In the genomic region with DNA sequence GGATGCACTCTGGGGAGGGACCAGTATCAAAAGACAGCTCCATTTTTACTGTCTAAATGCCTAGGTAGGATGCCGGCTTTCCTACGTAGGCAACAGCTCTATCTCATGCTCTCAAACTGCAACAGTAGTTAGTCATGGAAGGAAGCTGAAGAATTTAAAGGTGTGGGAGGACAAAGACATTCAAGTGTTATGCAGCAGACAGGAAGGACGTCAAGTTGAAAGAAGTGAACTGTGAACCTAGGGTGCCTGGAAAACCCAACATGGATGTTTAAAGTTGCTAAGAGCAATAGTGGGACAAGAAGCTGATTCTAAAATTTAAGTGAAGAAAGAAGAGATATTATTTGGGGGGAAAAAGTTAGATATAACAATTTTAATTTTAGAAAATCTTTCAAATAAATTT, we compare ENCODE assay signal across 10 cellular contexts. TPM values are rescaled to one million over a fixed set of nuclear protein-coding genes. Genes with fewer than 3 reads are reported as not detected.
DNase-seq lines count a peak whose midpoint lies in the region; ATAC-seq, FAIRE-seq and TF ChIP-seq lines count a peak whose summit lies in the region.
"Had no signal": no experiment of that assay in that cellular context is flagged by ENCODE, and none has a peak within 500 bp of the region (broad histone marks: within the 10 kb centered on the region; RNA-seq: fewer than 3 reads in every experiment).

No MANE protein-coding gene starts in this region.

- H4K20me1 ChIP-seq in H9 (ENCODE audit: control insufficient read depth, insufficient read depth, insufficient read length) (no peaks in the 10 kb centered on the region), GM12878 (ENCODE audit: control insufficient read depth, insufficient read depth) (no peaks in the 10 kb centered on the region)

- intact Hi-C loops in CD4-positive, alpha-beta T cell (cut with DNase I, micrococcal nuclease) = no loop called here
- intact Hi-C loops in GM12878 (cut with micrococcal nuclease; ENCODE audit: unreplicated experiment) = no loop called here

- H2BK120ac ChIP-seq in H9 (ENCODE audit: low read depth, low read length, poor library complexity, severe bottlenecking) = no peak overlapping the region
- H2BK120ac ChIP-seq in neuronal stem cell (ENCODE audit: low read depth, low read length) = no peak overlapping the region

- no peak overlapping the region for H3T11ph ChIP-seq in H9 (ENCODE audit: low read length)

- H2BK5ac ChIP-seq in H9 (ENCODE audit: insufficient read length, low read length) (no peak overlapping the region), neuronal stem cell (ENCODE audit: low read length) (no peak overlapping the region)

- no peaks in the 10 kb centered on the region for H3K9me3 Mint-ChIP-seq in CD4-positive, alpha-beta T cell
- no peaks in the 10 kb centered on the region for H3K9me3 Mint-ChIP-seq in H9
- H3K9me3 Mint-ChIP-seq: naive B cell had no signal

- DNase-seq in CD4-positive, alpha-beta T cell = no peak
- DNase-seq in H9 (no peak), GM12878 (ENCODE audit: low read depth, low spot score) (no peak), lung microvascular endothelial cell (ENCODE audit: low read depth in 2 of 2) (peak; percentile 33 to 73), midbrain (lab: John Stamatoyannopoulos, UW) (no peak), NCI-H526 treated with DMSO at 0.1 percent for 48 hours (lab: John Stamatoyannopoulos, UW) (no peak), cerebellar nuclear complex (lab: John Stamatoyannopoulos, UW) (no peak), neuronal stem cell (ENCODE audit: low spot score) (no peak)
- DNase-seq: naive B cell, NCI-H1105 had no signal

- peak overlapping the region; percentile 30 for H3K4me3 Mint-ChIP-seq in CD4-positive, alpha-beta T cell
- H3K4me3 Mint-ChIP-seq in H9 = no peak overlapping the region

- H3K36me3 ChIP-seq in GM12878 (ENCODE audit: control insufficient read depth in 2 of 2, insufficient read depth in 2 of 2, low read length in 1 of 2) (peaks cover 2% of the 10 kb centered on the region in 2 experiments; a peak in 2 of 4 replicates), neuronal stem cell (replicated peaks in 1 of 2; ENCODE audit: control insufficient read depth in 2 of 2, insufficient read depth in 2 of 2, low read length in 2 of 2) (peaks cover 2 to 45% of the 10 kb centered on the region in 2 donors)

- in situ Hi-C loops in GM12878 (cut with MboI) = no loop called here

- TF ChIP-seq EP300 in GM12878 (IDR thresholded peaks at IDR 0.05; ENCODE audit: borderline replicate concordance in 1 of 2, control insufficient read depth in 1 of 2, low read depth in 2 of 2, low read length in 2 of 2) = no peak

- RAD21 ChIA-PET in GM12878 (lab: Charles Lee; ENCODE audit: unreplicated experiment) = interaction anchor here (1.0 to 3.6 kb wide), 2 partner anchors 17 to 333 kb away, joined by 3 to 8 read pairs; a partner anchor contains a TSS

- H3K4me3 ChIP-seq in GM12878 (no peak overlapping the region), neuronal stem cell (ENCODE audit: low read length in 2 of 2) (no peak overlapping the region)

- peak; percentile 92 for ATAC-seq in CD4-positive, alpha-beta T cell (ENCODE audit: poor library complexity)
- ATAC-seq in GM12878 = peak; percentile 44

- no peak overlapping the region for H3K23ac ChIP-seq in H9 (ENCODE audit: insufficient read length, low read depth, low read length)
- H3K23ac ChIP-seq in neuronal stem cell (ENCODE audit: low read depth, low read length, poor library complexity) = no peak overlapping the region

- FAIRE-seq in GM12878 (lab: Jason Lieb, UNC) = no peak

- no peaks in the 10 kb centered on the region for H3K9me3 ChIP-seq in CD4-positive, alpha-beta T cell (ENCODE audit: control insufficient read depth, low read length)
- H3K9me3 ChIP-seq in H9 (ENCODE audit: control insufficient read depth, low read depth, low read length) = no peaks in the 10 kb centered on the region
- H3K9me3 ChIP-seq in GM12878 (replicated peaks; ENCODE audit: control insufficient read depth, insufficient read depth, low read length) = no peaks in the 10 kb centered on the region
- H3K9me3 ChIP-seq in neuronal stem cell (replicated peaks in 1 of 2; ENCODE audit: control insufficient read depth in 2 of 2, insufficient read depth in 1 of 2, low read depth in 1 of 2, low read length in 2 of 2) = no peaks in the 10 kb centered on the region

- H3K18ac ChIP-seq in H9 (ENCODE audit: insufficient read length, low read depth, low read length) (no peak overlapping the region), neuronal stem cell (ENCODE audit: low read length) (no peak overlapping the region)

- no peak overlapping the region for H2BK20ac ChIP-seq in H9 (ENCODE audit: low read depth, low read length, poor library complexity, severe bottlenecking)

- H3K27ac ChIP-seq in CD4-positive, alpha-beta T cell (ENCODE audit: low read depth, low read length) = peak overlapping the region; percentile 21
- H3K27ac ChIP-seq in H9 (ENCODE audit: insufficient read length, low read depth, low read length) = no peak overlapping the region
- no peak overlapping the region for H3K27ac ChIP-seq in GM12878 (ENCODE audit: control insufficient read depth, insufficient read depth)
- H3K27ac ChIP-seq in neuronal stem cell (replicated peaks; ENCODE audit: low read length) = no peak overlapping the region

- no CpG with 5 or more reads among the region's 3 CpGs for WGBS in H9 (ENCODE audit: extremely low coverage, insufficient read length, low lambda C conversion rate)
- 80% methylated on average over 3 of the region's 3 CpGs for WGBS in GM12878 (ENCODE audit: insufficient coverage, insufficient replicate concordance, low lambda C conversion rate, missing lambda C conversion rate)
- WGBS in neuronal stem cell (ENCODE audit: extremely low coverage in 2 of 2, insufficient read length in 2 of 2, insufficient replicate concordance in 1 of 2), 2 donors = no CpG with 5 or more reads among the region's 3 CpGs

- no TSS peak for BruUV-seq in GM12878 (replicated peaks; lab: Mats Ljungman, UMichigan)

- SMC1A ChIA-PET in GM12878 (lab: Charles Lee; ENCODE audit: uncharacterized antibody, unreplicated experiment) = interaction anchor here (0.7 to 1.6 kb wide), 8 partner anchors 10 to 73 kb away, joined by 3 to 4 read pairs (median 3); a partner anchor contains a TSS

- peaks cover 54% of the 10 kb centered on the region for H3K4me1 Mint-ChIP-seq in CD4-positive, alpha-beta T cell (ENCODE audit: low read depth)
- peaks cover 21 to 28% of the 10 kb centered on the region in 2 experiments for H3K4me1 Mint-ChIP-seq in H9

- no peaks in the 10 kb centered on the region for H3K23me2 ChIP-seq in H9 (ENCODE audit: insufficient read length, low read depth, low read length, poor library complexity, severe bottlenecking)

- H3K27me3 ChIP-seq in CD4-positive, alpha-beta T cell (ENCODE audit: control insufficient read depth, insufficient read depth, low read length) = no peaks in the 10 kb centered on the region
- no peaks in the 10 kb centered on the region for H3K27me3 ChIP-seq in H9 (ENCODE audit: insufficient read depth, low read length)
- H3K27me3 ChIP-seq in GM12878 (replicated peaks in 1 of 2; ENCODE audit: control insufficient read depth in 2 of 2, insufficient read depth in 2 of 2, low read length in 1 of 2) = no peaks in the 10 kb centered on the region
- H3K27me3 ChIP-seq in neuronal stem cell (ENCODE audit: control insufficient read depth in 3 of 3, insufficient read depth in 3 of 3, low read depth in 1 of 3, low read length in 3 of 3) = no peaks in the 10 kb centered on the region

- H3K79me2 ChIP-seq in H9 (ENCODE audit: insufficient read depth, low read length) (peaks cover 3% of the 10 kb centered on the region; the same call in 1 of the 2 replicates), GM12878 (ENCODE audit: control insufficient read depth, insufficient read depth, low read length) (peaks cover 21% of the 10 kb centered on the region)

- peak overlapping the region; percentile 65 for H3K27ac Mint-ChIP-seq in CD4-positive, alpha-beta T cell
- peak overlapping the region; percentile 4 to 93 (median 81); a peak in 6 of 7 replicates for H3K27ac Mint-ChIP-seq in H9

- H4K8ac ChIP-seq in H9 (replicated peaks; ENCODE audit: insufficient read length, low read depth, low read length) = no peak overlapping the region
- H4K8ac ChIP-seq in neuronal stem cell (ENCODE audit: low read depth, low read length) = no peak overlapping the region

- H2BK12ac ChIP-seq in H9 (ENCODE audit: insufficient read length, low read depth, low read length) (no peak overlapping the region), neuronal stem cell (ENCODE audit: low read length) (no peak overlapping the region)

- H3K4me2 ChIP-seq in H9 (ENCODE audit: insufficient read depth, insufficient read length, low read length) (peak overlapping the region; percentile 45), GM12878 (ENCODE audit: control insufficient read depth, insufficient read depth) (peak overlapping the region; percentile 13; the same call in 1 of the 2 replicates), neuronal stem cell (ENCODE audit: insufficient read depth, low read length, poor library complexity, severe bottlenecking) (no peak overlapping the region)

- no peak overlapping the region for H3K56ac ChIP-seq in H9 (ENCODE audit: insufficient read length, low read depth, low read length)

- H4K5ac ChIP-seq in H9 (ENCODE audit: insufficient read length, low read depth, low read length) = no peak overlapping the region

- no peak overlapping the region for H2AFZ ChIP-seq in H9 (ENCODE audit: low read length)
- no peak overlapping the region for H2AFZ ChIP-seq in GM12878 (ENCODE audit: control insufficient read depth, low read depth, low read length)
- H2AFZ ChIP-seq in neuronal stem cell (ENCODE audit: low read length) = no peak overlapping the region

- H4K91ac ChIP-seq in H9 (ENCODE audit: insufficient read length, low read depth, low read length) (no peak overlapping the region), neuronal stem cell (ENCODE audit: low read depth, low read length, poor library complexity) (no peak overlapping the region)

- H3K14ac ChIP-seq in H9 (ENCODE audit: insufficient read depth, low read length) = no peak overlapping the region
- H3K14ac ChIP-seq in neuronal stem cell (ENCODE audit: low read length) = no peak overlapping the region

- H3K4ac ChIP-seq in H9 (ENCODE audit: low read depth, low read length) (no peak overlapping the region), neuronal stem cell (ENCODE audit: low read length) (no peak overlapping the region)

- H3K36me3 Mint-ChIP-seq in CD4-positive, alpha-beta T cell (ENCODE audit: low read depth) = peaks cover 43% of the 10 kb centered on the region
- H3K36me3 Mint-ChIP-seq in H9 (ENCODE audit: insufficient read depth in 1 of 3, low read depth in 3 of 3) = peaks cover 9 to 32% (median 30%) of the 10 kb centered on the region in 3 experiments; a peak in 6 of 7 replicates

- no peaks in the 10 kb centered on the region for H3K27me3 Mint-ChIP-seq in CD4-positive, alpha-beta T cell
- no peaks in the 10 kb centered on the region for H3K27me3 Mint-ChIP-seq in H9 (ENCODE audit: low read depth)
- H3K27me3 Mint-ChIP-seq: naive B cell had no signal

- TF ChIP-seq CTCF in CD4-positive, alpha-beta T cell (IDR thresholded peaks at IDR 0.05) = no peak
- TF ChIP-seq CTCF in H9 (conservative IDR thresholded peaks at IDR 0.05) (no peak), GM12878 (IDR thresholded peaks at IDR 0.05 in 2 of 3, conservative IDR thresholded peaks at IDR 0.05 in 1 of 3; ENCODE audit: control insufficient read depth in 2 of 3, extremely low read depth in 1 of 3, insufficient read depth in 1 of 3, low read depth in 3 of 3, low read length in 3 of 3) (no peak)

- H3K79me1 ChIP-seq in H9 (ENCODE audit: insufficient read depth, low read depth, low read length, poor library complexity, severe bottlenecking) = no peaks in the 10 kb centered on the region
- H3K79me1 ChIP-seq in neuronal stem cell (ENCODE audit: low read depth, low read length) = no peaks in the 10 kb centered on the region

- no peak for TF ChIP-seq RAD21 in GM12878 (IDR thresholded peaks at IDR 0.05; ENCODE audit: insufficient read depth, low read depth, low read length)

- POLR2A ChIA-PET in CD4-positive, alpha-beta T cell (lab: Charles Lee) = interaction anchor here (0.9 to 1.8 kb wide), 4 partner anchors 14 to 284 kb away, joined by 3 to 6 read pairs (median 5); a partner anchor contains a TSS
- POLR2A ChIA-PET in GM12878 (lab: Charles Lee) = interaction anchor here (0.9 kb wide), 1 partner anchor 17 kb away, joined by 6 read pairs; a partner anchor contains a TSS

- H2BK15ac ChIP-seq in H9 (ENCODE audit: low read depth, low read length) = no peak overlapping the region
- no peak overlapping the region for H2BK15ac ChIP-seq in neuronal stem cell (ENCODE audit: low read length)

- TF ChIP-seq POLR2A in GM12878 (IDR thresholded peaks at IDR 0.05; ENCODE audit: low read depth, low read length) = no peak

- no peak overlapping the region for H2AK5ac ChIP-seq in H9 (ENCODE audit: insufficient read length, low read length)
- H2AK5ac ChIP-seq in neuronal stem cell (ENCODE audit: low read depth, low read length) = no peak overlapping the region

- CTCF ChIA-PET in CD4-positive, alpha-beta T cell (lab: Charles Lee) = interaction anchor here (2.1 kb wide), 1 partner anchor 17 kb away, joined by 6 read pairs; a partner anchor contains a TSS
- CTCF ChIA-PET in GM12878 (lab: Yijun Ruan, JAX) = interaction anchor here (1.0 to 1.2 kb wide), 2 partner anchors 14 to 36 kb away, joined by 3 read pairs; no protein-coding TSS in a partner anchor

- H3K4me1 ChIP-seq in H9 (ENCODE audit: insufficient read depth, low read length) (peaks cover 3% of the 10 kb centered on the region; the same call in 1 of the 2 replicates), GM12878 (ENCODE audit: control insufficient read depth, insufficient read depth, low read length) (no peaks in the 10 kb centered on the region), neuronal stem cell (ENCODE audit: control insufficient read depth in 2 of 2, insufficient read depth in 1 of 2, low read depth in 1 of 2, low read length in 2 of 2) (peaks cover 1 to 2% of the 10 kb centered on the region in 2 donors)

- H3K9ac ChIP-seq in H9 (ENCODE audit: extremely low read depth, insufficient read length, low read length) = no peak overlapping the region
- no peak overlapping the region for H3K9ac ChIP-seq in GM12878 (ENCODE audit: control insufficient read depth, insufficient read depth, low read length)
- no peak overlapping the region for H3K9ac ChIP-seq in neuronal stem cell (ENCODE audit: low read depth, low read length, poor library complexity)

RNA-seq across cellular contexts. Expression of a gene that starts 5.9 kb away (rescaled TPM):
- 10 to 100 TPM; 68.4 to 82.1 TPM for total RNA-seq in CD4-positive, alpha-beta T cell
- total RNA-seq in H9 (2021) (47.9 and 55.3 TPM in 2 replicates), GM12878 (2014; rRNA removed) (42.9 and 50.0 TPM in 2 replicates), GM12878 (2014; rRNA removed; fragmentation: Illumina TruSeq; extraction: Trizol) (49.8 and 58.8 TPM in 2 replicates), GM12878 (2021) (34.2 and 37.4 TPM in 2 replicates), lung microvascular endothelial cell (152 and 156 TPM in 2 replicates)
- total RNA-seq in GM12878 (2013; cell fraction: nucleolus; rRNA removed) = 140 and 163 TPM in 2 replicates
- polyA plus RNA-seq in GM12878 (2011; ENCODE audit: low read depth) = 15.2 TPM
- polyA plus RNA-seq in GM12878 (2011; rRNA removed) (63.8 and 107 TPM in 2 replicates), GM12878 (2014; fragmentation: Illumina TruSeq; extraction: Trizol) (28.4 and 35.8 TPM in 2 replicates), GM12878 (2014; fragmentation: Nextera tagmentation; extraction: Ambion mirVana) (10 to 100 TPM; 13.6 to 15.2 TPM), GM12878 (2014; rRNA removed) (19.0 and 26.7 TPM in 2 replicates), GM12878 (2016; fragmentation: Nextera tagmentation; extraction: Ambion mirVana) (10 to 100 TPM; 40.3 to 42.1 TPM)
- 31.9 and 51.1 TPM in 2 replicates for polyA plus RNA-seq in GM12878 (2011; cell fraction: cytosol; rRNA removed)
- polyA plus RNA-seq in GM12878 (2011; cell fraction: nucleus; rRNA removed) = 26.5 and 34.9 TPM in 2 replicates
- polyA plus RNA-seq in GM12878 (2012) = 23.7 and 25.3 TPM in 2 replicates
- polyA minus RNA-seq in GM12878 (2011; rRNA and poly(A)+ RNA removed) = 110 and 139 TPM in 2 replicates
- polyA minus RNA-seq in GM12878 (2011; cell fraction: cytosol; rRNA and poly(A)+ RNA removed) = 51.1 and 56.1 TPM in 2 replicates
- 49.6 and 69.8 TPM in 2 replicates for polyA minus RNA-seq in GM12878 (2011; cell fraction: nucleus; rRNA and poly(A)+ RNA removed)
- 38.8 TPM for polyA plus RNA-seq in neuronal stem cell (2013, experiment 1 of 2)
- 41.1 TPM for polyA plus RNA-seq in neuronal stem cell (2013, experiment 2 of 2)

RNA-seq across cellular contexts. Expression of a gene that starts 17.0 kb away (rescaled TPM):
- total RNA-seq in CD4-positive, alpha-beta T cell = 10 to 100 TPM; 14.6 to 16.1 TPM
- total RNA-seq in H9 (2021) (36.3 and 39.1 TPM in 2 replicates), GM12878 (2014; rRNA removed) (38.0 and 44.4 TPM in 2 replicates), GM12878 (2014; rRNA removed; fragmentation: Illumina TruSeq; extraction: Trizol) (37.4 and 38.8 TPM in 2 replicates), GM12878 (2021) (25.9 and 28.4 TPM in 2 replicates), lung microvascular endothelial cell (11.9 and 12.0 TPM in 2 replicates)
- total RNA-seq in GM12878 (2013; cell fraction: nucleolus; rRNA removed) = 35.1 and 36.7 TPM in 2 replicates
- 11.8 TPM for polyA plus RNA-seq in GM12878 (2011; ENCODE audit: low read depth)
- polyA plus RNA-seq in GM12878 (2011; rRNA removed) (45.0 and 67.0 TPM in 2 replicates), GM12878 (2014; fragmentation: Illumina TruSeq; extraction: Trizol) (37.3 and 38.0 TPM in 2 replicates), GM12878 (2014; fragmentation: Nextera tagmentation; extraction: Ambion mirVana) (10 to 100 TPM; 51.5 to 69.3 TPM), GM12878 (2014; rRNA removed) (32.0 and 48.3 TPM in 2 replicates), GM12878 (2016; fragmentation: Nextera tagmentation; extraction: Ambion mirVana) (10 to 100 TPM; 47.3 to 52.6 TPM)
- polyA plus RNA-seq in GM12878 (2011; cell fraction: cytosol; rRNA removed) = 24.2 TPM in 2 replicates
- polyA plus RNA-seq in GM12878 (2011; cell fraction: nucleus; rRNA removed) = 24.0 and 37.2 TPM in 2 replicates
- polyA plus RNA-seq in GM12878 (2012) = 21.1 and 23.5 TPM in 2 replicates
- polyA minus RNA-seq in GM12878 (2011; rRNA and poly(A)+ RNA removed) = 13.7 and 13.8 TPM in 2 replicates
- polyA minus RNA-seq in GM12878 (2011; cell fraction: cytosol; rRNA and poly(A)+ RNA removed) = 6.4 and 8.5 TPM in 2 replicates
- 10.9 and 14.5 TPM in 2 replicates for polyA minus RNA-seq in GM12878 (2011; cell fraction: nucleus; rRNA and poly(A)+ RNA removed)
- polyA plus RNA-seq in neuronal stem cell (2013, experiment 1 of 2) = 22.7 TPM
- polyA plus RNA-seq in neuronal stem cell (2013, experiment 2 of 2) = 21.9 TPM

Comparison
In these comparisons a context has a peak if more than half of its experiments do, and no peak if none do; other contexts are left out.
1. DNase-seq: peak in lung microvascular endothelial cell (2 of 2); none in CD4-positive, alpha-beta T cell (0 of 10), H9 (single experiment), GM12878 (single experiment), midbrain (single experiment), NCI-H526 treated with DMSO at 0.1 percent for 48 hours (single experiment), cerebellar nuclear complex (0 of 2) and neuronal stem cell (single experiment).